12 cellular contexts compared by ENCODE assay signal in genomic region chr15:78035861-78036476, GRCh38. TPM values are rescaled to one million over a fixed set of nuclear protein-coding genes. Genes with fewer than 3 reads are reported as not detected.
A peak's percentile ranks its signal among the peaks of the same experiment; 100 is the strongest.
DNase-seq lines count a peak whose midpoint lies in the region; ATAC-seq and TF ChIP-seq lines count a peak whose summit lies in the region.
"Had no signal": no experiment of that assay in that cellular context is flagged by ENCODE, and none has a peak within 500 bp of the region (broad histone marks: within the 10 kb centered on the region; RNA-seq: fewer than 3 reads in every experiment).

No MANE protein-coding gene starts in this region.

- H3K4me3 ChIP-seq in breast epithelium (no peak overlapping the region), mammary epithelial cell (replicated peaks in 1 of 3; ENCODE audit: insufficient read depth in 1 of 3, low read depth in 2 of 3, low read length in 3 of 3) (no peak overlapping the region), lower lobe of right lung (no peak overlapping the region), upper lobe of left lung (no peak overlapping the region)

- H3K4me1 ChIP-seq in breast epithelium (peaks cover 0 to 7% of the 10 kb centered on the region in 2 donors), mammary epithelial cell (ENCODE audit: insufficient read depth, low read length) (no peaks in the 10 kb centered on the region), lower lobe of right lung (peaks cover 78% of the 10 kb centered on the region), upper lobe of left lung (peaks cover 65 to 75% (median 73%) of the 10 kb centered on the region in 4 donors)

- H4K20me1 ChIP-seq in mammary epithelial cell (ENCODE audit: insufficient read depth, low read length), result no peaks in the 10 kb centered on the region

- H3K27me3 Mint-ChIP-seq in activated T-helper 17 cell treated with anti-CD3 and anti-CD28 coated beads, Interleukin-2, amount 50 U/mL, for 72 hours, result no peaks in the 10 kb centered on the region

- in situ Hi-C loops in mammary epithelial cell (cut with MboI; ENCODE audit: low sequenced_read_pairs in 2 of 2), result no loop called here

- ATAC-seq in activated T-helper 17 cell treated with anti-CD3 and anti-CD28 coated beads, Interleukin-2, amount 50 U/mL, for 72 hours (replicated peaks), result no peak
- ATAC-seq in lower lobe of right lung, result peak in 1 of 2 donors; percentile 43
- no peak for ATAC-seq in upper lobe of left lung (ENCODE audit: low FRiP score in 2 of 2)
- no peak for ATAC-seq in HG03520 (IDR thresholded peaks at IDR 0.05; ENCODE audit: unreplicated experiment)

- intact Hi-C loops in breast epithelium (cut with DNase I; ENCODE audit: low total_unique reads) (no loop called here), mammary epithelial cell (cut with micrococcal nuclease) (no loop called here), lower lobe of right lung (cut with DNase I) (no loop called here)

- DNase-seq in breast epithelium (ENCODE audit: low spot score in 2 of 2) (no peak), mammary epithelial cell (no peak), lower lobe of right lung (no peak), upper lobe of left lung (no peak), DMS114 treated with DMSO at 0.1 percent for 48 hours (lab: John Stamatoyannopoulos, UW; ENCODE audit: unreplicated experiment) (no peak)
- no peak for DNase-seq in stimulated activated CD4-positive, alpha-beta T cell treated with anti-CD3 and anti-CD28 coated beads, Interleukin-1b, Interleukin-23, amount 100 ng/mL, for 48 hours
- DNase-seq: brain microvascular endothelial cell, foreskin fibroblast had no signal

- H3K79me2 ChIP-seq in mammary epithelial cell (ENCODE audit: insufficient read depth, low read length), result no peaks in the 10 kb centered on the region

- CTCF ChIA-PET in mammary epithelial cell (lab: Charles Lee; ENCODE audit: low non-redundant PET), result no interaction called here

- peaks cover 57% of the 10 kb centered on the region for H3K36me3 Mint-ChIP-seq in activated T-helper 17 cell treated with anti-CD3 and anti-CD28 coated beads, Interleukin-2, amount 50 U/mL, for 72 hours (ENCODE audit: low read depth)

- no peak overlapping the region for H3K9ac ChIP-seq in mammary epithelial cell (ENCODE audit: insufficient read depth, low read length)

- H3K36me3 ChIP-seq in breast epithelium (no peaks in the 10 kb centered on the region), mammary epithelial cell (ENCODE audit: insufficient read depth, low read length) (no peaks in the 10 kb centered on the region), lower lobe of right lung (peaks cover 7% of the 10 kb centered on the region), upper lobe of left lung (peaks cover 0 to 8% (median 2%) of the 10 kb centered on the region in 4 donors)

- 98% methylated on average over 6 of the region's 6 CpGs for WGBS in mammary epithelial cell (ENCODE audit: low coverage, missing lambda C conversion rate)
- WGBS in upper lobe of left lung, 2 donors, result 69 to 71% methylated on average over 6 of the region's 6 CpGs

- H3K4me1 Mint-ChIP-seq in activated T-helper 17 cell treated with anti-CD3 and anti-CD28 coated beads, Interleukin-2, amount 50 U/mL, for 72 hours, result peaks cover 82% of the 10 kb centered on the region

- H2AFZ ChIP-seq in mammary epithelial cell (ENCODE audit: low read depth, low read length), result no peak overlapping the region

- no peaks in the 10 kb centered on the region for H3K9me3 ChIP-seq in breast epithelium
- no peaks in the 10 kb centered on the region for H3K9me3 ChIP-seq in mammary epithelial cell (replicated peaks; ENCODE audit: insufficient read depth, low read length)
- H3K9me3 ChIP-seq in lower lobe of right lung, result no peaks in the 10 kb centered on the region
- no peaks in the 10 kb centered on the region for H3K9me3 ChIP-seq in upper lobe of left lung

- no peaks in the 10 kb centered on the region for H3K27me3 ChIP-seq in breast epithelium
- H3K27me3 ChIP-seq in mammary epithelial cell (ENCODE audit: insufficient read depth, low read length), result no peaks in the 10 kb centered on the region
- no peaks in the 10 kb centered on the region for H3K27me3 ChIP-seq in lower lobe of right lung (ENCODE audit: low read depth)
- H3K27me3 ChIP-seq in upper lobe of left lung, result no peaks in the 10 kb centered on the region
- H3K27me3 ChIP-seq: brain microvascular endothelial cell had no signal

- TF ChIP-seq CTCF in breast epithelium (IDR thresholded peaks at IDR 0.05) (no peak), mammary epithelial cell (conservative IDR thresholded peaks at IDR 0.05 in 1 of 2, IDR thresholded peaks at IDR 0.05 in 1 of 2; ENCODE audit: extremely low read depth in 1 of 2, insufficient read depth in 1 of 2, low read depth in 1 of 2, low read length in 2 of 2) (no peak), lower lobe of right lung (IDR thresholded peaks at IDR 0.05) (no peak), upper lobe of left lung (IDR thresholded peaks at IDR 0.05) (no peak)

- dilution Hi-C loops in mammary epithelial cell (cut with HindIII; ENCODE audit: low sequenced_read_pairs), result no loop called here

- peak overlapping the region; percentile 62 to 76 for H3K27ac ChIP-seq in breast epithelium
- no peak overlapping the region for H3K27ac ChIP-seq in mammary epithelial cell (ENCODE audit: insufficient read depth, low read depth, low read length)
- H3K27ac ChIP-seq in lower lobe of right lung, result peak overlapping the region; percentile 68
- H3K27ac ChIP-seq in upper lobe of left lung, result peak overlapping the region; percentile 68 to 84 (median 77)
- H3K27ac ChIP-seq: brain microvascular endothelial cell had no signal

- H3K4me3 Mint-ChIP-seq in activated T-helper 17 cell treated with anti-CD3 and anti-CD28 coated beads, Interleukin-2, amount 50 U/mL, for 72 hours, result peak overlapping the region; percentile 76

- no TSS peak for BruUV-seq in mammary epithelial cell (replicated peaks; lab: Mats Ljungman, UMichigan)

- peak overlapping the region; percentile 58 for H3K27ac Mint-ChIP-seq in activated T-helper 17 cell treated with anti-CD3 and anti-CD28 coated beads, Interleukin-2, amount 50 U/mL, for 72 hours

- no peak for TF ChIP-seq EP300 in upper lobe of left lung (IDR thresholded peaks at IDR 0.05)

- H3K9me3 Mint-ChIP-seq in activated T-helper 17 cell treated with anti-CD3 and anti-CD28 coated beads, Interleukin-2, amount 50 U/mL, for 72 hours, result no peaks in the 10 kb centered on the region

- TF ChIP-seq POLR2A in breast epithelium (IDR thresholded peaks at IDR 0.05) (no peak), upper lobe of left lung (IDR thresholded peaks at IDR 0.05) (no peak)

- H3K4me2 ChIP-seq in mammary epithelial cell (ENCODE audit: insufficient read depth, low read depth, low read length), result no peak overlapping the region

RNA-seq across cellular contexts. Expression of gene TBC1D2B, which starts 41.5 kb away (rescaled TPM):
- total RNA-seq in breast epithelium, result 10 to 100 TPM; 44.9 to 71.0 (median 69.2) TPM
- total RNA-seq in mammary epithelial cell, result 10 to 100 TPM; 15.7 to 24.0 TPM
- polyA plus RNA-seq in mammary epithelial cell, result 11.8 TPM
- 10.3 TPM for polyA minus RNA-seq in mammary epithelial cell
- total RNA-seq in activated T-helper 17 cell treated with anti-CD3 and anti-CD28 coated beads, Interleukin-2, amount 50 U/mL, for 72 hours, result 100 to 1,000 TPM in 1 of 2 donors, 10 to 100 TPM in 1; 86.1 to 109 TPM
- total RNA-seq in lower lobe of right lung, result 69.8 TPM
- total RNA-seq in upper lobe of left lung, result 100 to 1,000 TPM in 1 of 6 donors, 10 to 100 TPM in 5; 31.5 to 103 (median 64.2) TPM

RNA-seq across cellular contexts. Expression of gene SH2D7, which starts 56.4 kb away (rescaled TPM):
- not detected for total RNA-seq in breast epithelium
- not detected for total RNA-seq in mammary epithelial cell
- polyA plus RNA-seq in mammary epithelial cell, result not detected
- not detected for polyA minus RNA-seq in mammary epithelial cell
- not detected for total RNA-seq in activated T-helper 17 cell treated with anti-CD3 and anti-CD28 coated beads, Interleukin-2, amount 50 U/mL, for 72 hours
- total RNA-seq in lower lobe of right lung, result not detected
- total RNA-seq in upper lobe of left lung, result under 1 TPM in 1 of 6 donors, not detected in 5; 0.09 TPM
- total RNA-seq: lung microvascular endothelial cell had no signal
- polyA plus RNA-seq: BJ had no signal
